Comparison of ENCODE assay signal across 8 cellular contexts in genomic region chr1:211476200-211476849, GRCh38. TPM values are rescaled to one million over a fixed set of nuclear protein-coding genes. Genes with fewer than 3 reads are reported as not detected.
DNase-seq lines count a peak whose midpoint lies in the region; ATAC-seq and TF ChIP-seq lines count a peak whose summit lies in the region.

No MANE protein-coding gene starts in this region.

- H3K27ac ChIP-seq in SJSA1: no peak overlapping the region

- no peaks in the 10 kb centered on the region for H3K36me3 Mint-ChIP-seq in CD14-positive monocyte

- peaks cover 7% of the 10 kb centered on the region; the same call in 1 of the 2 replicates for H3K27me3 ChIP-seq in SJSA1 (replicated peaks)

- H3K4me3 Mint-ChIP-seq in CD14-positive monocyte: no peak overlapping the region

- peak overlapping the region in 1 of 7 donors; percentile 5 for H3K27ac Mint-ChIP-seq in CD14-positive monocyte

- peaks cover 17 to 27% (median 19%) of the 10 kb centered on the region in 3 donors for H3K27me3 Mint-ChIP-seq in CD14-positive monocyte (ENCODE audit: low read depth in 3 of 3)

- H3K4me1 Mint-ChIP-seq in CD14-positive monocyte: peaks cover 6% of the 10 kb centered on the region

- H3K9me3 ChIP-seq in SJSA1 (replicated peaks): no peaks in the 10 kb centered on the region

- DNase-seq in CD14-positive monocyte (ENCODE audit: low spot score) (no peak), Kasumi-1 (lab: John Stamatoyannopoulos, UW) (peak; percentile 66 to 74), SJSA1 (ENCODE audit: low read depth in 1 of 2, low spot score in 2 of 2) (peak; percentile 47 to 74), head of caudate nucleus (peak; percentile 23 to 88 (median 62)), pulmonary artery endothelial cell (ENCODE audit: low read depth, low spot score) (peak; percentile 29)
- peak; percentile 89 for DNase-seq in activated effector memory CD4-positive, alpha-beta T cell treated with anti-CD3 and anti-CD28 coated beads, Interleukin-2, amount 50 U/mL, for 16 hours

- TF ChIP-seq CTCF in CD14-positive monocyte (IDR thresholded peaks at IDR 0.05): peak; percentile 81

- no peak overlapping the region for H3K4me3 ChIP-seq in SJSA1

- peak; percentile 64 for ATAC-seq in GM19438 (IDR thresholded peaks at IDR 0.05; ENCODE audit: low read depth, unreplicated experiment)
- ATAC-seq in HG02840 (IDR thresholded peaks at IDR 0.05; ENCODE audit: low FRiP score, unreplicated experiment): no peak

- no peaks in the 10 kb centered on the region for H3K36me3 ChIP-seq in SJSA1

- peaks cover 0 to 8% (median 0%) of the 10 kb centered on the region in 7 donors for H3K9me3 Mint-ChIP-seq in CD14-positive monocyte

- no peaks in the 10 kb centered on the region for H3K4me1 ChIP-seq in SJSA1 (replicated peaks)

- intact Hi-C loops in CD14-positive monocyte (cut with micrococcal nuclease) (loop anchor here (5.0 to 10.0 kb wide), 2 partner anchors 144 to 152 kb away; partner anchors contain the start of gene TRAF5 (in 1 of the 2)), head of caudate nucleus (cut with DNase I) (no loop called here)

RNA-seq across cellular contexts. Expression of gene RD3, which starts 15.6 kb away (rescaled TPM):
- polyA plus RNA-seq in CD14-positive monocyte: not detected
- not detected in 2 replicates for total RNA-seq in SJSA1 (2014; rRNA removed; shearing (Covaris generic))
- total RNA-seq in pulmonary artery endothelial cell: not detected in 2 replicates
